7 cellular contexts compared by ENCODE assay signal in the genomic region with DNA sequence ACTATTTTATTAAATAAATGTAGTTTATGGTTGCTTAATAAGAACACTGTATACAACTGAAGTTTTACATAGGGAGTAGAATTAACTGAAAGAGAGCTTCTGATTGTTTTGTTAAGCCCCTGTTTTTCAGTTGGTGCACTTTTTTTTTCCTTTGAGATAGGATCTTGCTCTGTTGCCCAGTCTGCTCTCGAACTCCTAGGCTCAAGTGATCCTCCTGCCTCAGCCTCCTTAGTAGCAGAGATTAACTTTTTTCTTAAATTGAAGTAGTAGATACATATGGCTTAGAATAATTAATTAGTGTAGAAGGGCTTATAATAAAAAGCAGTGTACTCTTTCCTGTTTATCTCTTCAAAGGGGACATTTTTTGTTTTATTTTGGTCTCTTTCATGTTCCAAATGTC.
"Had no signal": no experiment of that assay in that cellular context is flagged by ENCODE, and none has a peak within 500 bp of the region (broad histone marks: within the 10 kb centered on the region; RNA-seq: fewer than 3 reads in every experiment).

No MANE protein-coding gene starts in this region.

- H3K27ac Mint-ChIP-seq: IgD-negative memory B cell had no signal

- H3K27ac ChIP-seq: HL-60, KMS-11 had no signal

- H3K4me3 Mint-ChIP-seq: IgD-negative memory B cell had no signal

- H3K4me2 ChIP-seq: KMS-11 had no signal

- DNase-seq: IMR-90, KBM-7, KG1 had no signal

- H3K9ac ChIP-seq: KMS-11 had no signal

- FAIRE-seq: HTR-8/SVneo had no signal

- H3K27me3 Mint-ChIP-seq: IgD-negative memory B cell had no signal
